Comparison of ENCODE assay signal across 8 cellular contexts in genomic region chr6:26285143-26286134, GRCh38.
A peak's percentile ranks its signal among the peaks of the same experiment; 100 is the strongest.
DNase-seq lines count a peak whose midpoint lies in the region; ATAC-seq and TF ChIP-seq lines count a peak whose summit lies in the region.

No MANE protein-coding gene starts in this region.

- DNase-seq in DMS53 treated with DMSO at 0.1 percent for 48 hours (lab: John Stamatoyannopoulos, UW; ENCODE audit: unreplicated experiment) (peak; percentile 97), KG1 (lab: John Stamatoyannopoulos, UW) (peak; percentile 99), Panc1 (ENCODE audit: low read depth, low spot score) (peak; percentile 100), esophagus muscularis mucosa (ENCODE audit: extremely low spot score) (peak; percentile 100)
- DNase-seq in activated T-cell treated with anti-CD3 and anti-CD28 coated beads, Interleukin-2, amount 50 U/mL, for 72 hours = peak; percentile 94 to 96
- DNase-seq in stimulated activated CD8-positive, alpha-beta memory T cell treated with anti-CD3 and anti-CD28 coated beads, Interleukin-7, amount 100 ng/mL, for 24 hours (ENCODE audit: low read depth) = peak; percentile 90

- peak overlapping the region; percentile 95 for H3K27ac ChIP-seq in Panc1 (ENCODE audit: low read length)
- H3K27ac ChIP-seq in esophagus muscularis mucosa (replicated peaks in 1 of 4) = peak overlapping the region; percentile 91 to 97 (median 94)
- peak overlapping the region; percentile 99 for H3K27ac ChIP-seq in muscle layer of duodenum (ENCODE audit: low read length)

- H3K36me3 ChIP-seq in Panc1 (ENCODE audit: control insufficient read depth, insufficient read depth, low read length) (no peaks in the 10 kb centered on the region), esophagus muscularis mucosa (peaks cover 0 to 7% (median 5%) of the 10 kb centered on the region in 4 donors), muscle layer of duodenum (ENCODE audit: control insufficient read depth in 1 of 2, insufficient read depth in 2 of 2, low read length in 2 of 2) (peaks cover 0 to 8% of the 10 kb centered on the region in 2 donors)

- peaks cover 3 to 4% of the 10 kb centered on the region in 2 donors for H3K36me3 Mint-ChIP-seq in activated T-cell treated with anti-CD3 and anti-CD28 coated beads, Interleukin-2, amount 50 U/mL, for 72 hours (ENCODE audit: insufficient read depth in 2 of 2)

- POLR2A ChIA-PET in Panc1 (lab: Charles Lee) = interaction anchor here (0.5 to 2.6 kb wide), 13 partner anchors 11 to 1533 kb away, joined by 3 to 23 read pairs (median 5); a partner anchor contains a TSS

- H3K4me1 Mint-ChIP-seq in activated T-cell treated with anti-CD3 and anti-CD28 coated beads, Interleukin-2, amount 50 U/mL, for 72 hours (ENCODE audit: low read depth) = peaks cover 38% of the 10 kb centered on the region

- no peaks in the 10 kb centered on the region for H3K27me3 Mint-ChIP-seq in activated T-cell treated with anti-CD3 and anti-CD28 coated beads, Interleukin-2, amount 50 U/mL, for 72 hours (ENCODE audit: low read depth)

- peaks cover 12% of the 10 kb centered on the region; the same call in 1 of the 2 replicates for H3K4me1 ChIP-seq in Panc1 (ENCODE audit: control insufficient read depth, insufficient read depth, low read length)
- peaks cover 7 to 27% (median 21%) of the 10 kb centered on the region in 4 donors for H3K4me1 ChIP-seq in esophagus muscularis mucosa
- H3K4me1 ChIP-seq in muscle layer of duodenum (ENCODE audit: control insufficient read depth in 1 of 2, insufficient read depth in 2 of 2, low read length in 2 of 2) = peaks cover 0 to 11% of the 10 kb centered on the region in 2 donors

- peak overlapping the region; percentile 100 for H3K27ac Mint-ChIP-seq in activated T-cell treated with anti-CD3 and anti-CD28 coated beads, Interleukin-2, amount 50 U/mL, for 72 hours

- intact Hi-C loops in Panc1 (cut with micrococcal nuclease; ENCODE audit: unreplicated experiment) = loop anchor here (2.0 to 10.0 kb wide), 2 partner anchors 69 to 101 kb away; a partner anchor contains a TSS
- intact Hi-C loops in esophagus muscularis mucosa (cut with DNase I) = loop anchor here (10.0 kb wide), 1 partner anchor 839 kb away; no protein-coding TSS in a partner anchor

- TF ChIP-seq POLR2A in esophagus muscularis mucosa (IDR thresholded peaks at IDR 0.05; ENCODE audit: low read depth) = no peak

- in situ Hi-C loops in Panc1 (cut with HindIII; ENCODE audit: low pct_unique_long_range_greater_than_20kb, low sequenced_read_pairs) = no loop called here

- CTCF ChIA-PET in Panc1 (lab: Charles Lee) = no interaction called here

- H3K9me3 Mint-ChIP-seq in activated T-cell treated with anti-CD3 and anti-CD28 coated beads, Interleukin-2, amount 50 U/mL, for 72 hours = peaks cover 0 to 2% of the 10 kb centered on the region in 2 donors

- H3K4me3 Mint-ChIP-seq in activated T-cell treated with anti-CD3 and anti-CD28 coated beads, Interleukin-2, amount 50 U/mL, for 72 hours = peak overlapping the region; percentile 88 to 95

- TSS peak; percentile 97 for BruUV-seq in Panc1 (replicated peaks; lab: Mats Ljungman, UMichigan)

- WGBS in esophagus muscularis mucosa = under 1% methylated on average over 38 of the region's 53 CpGs

- H3K27me3 ChIP-seq in Panc1 (ENCODE audit: control insufficient read depth, insufficient read depth, low read length) (no peaks in the 10 kb centered on the region), esophagus muscularis mucosa (no peaks in the 10 kb centered on the region), muscle layer of duodenum (ENCODE audit: low read depth, low read length) (no peaks in the 10 kb centered on the region)

- peaks cover 12% of the 10 kb centered on the region; the same call in 1 of the 2 replicates for H3K9me3 ChIP-seq in Panc1 (ENCODE audit: control insufficient read depth, insufficient read depth, low read depth, low read length)
- H3K9me3 ChIP-seq in esophagus muscularis mucosa = peaks cover 0 to 5% (median 0%) of the 10 kb centered on the region in 4 donors
- no peaks in the 10 kb centered on the region for H3K9me3 ChIP-seq in muscle layer of duodenum (ENCODE audit: control insufficient read depth in 1 of 2, low read length in 2 of 2)

- no peak for TF ChIP-seq EP300 in esophagus muscularis mucosa (IDR thresholded peaks at IDR 0.05)

- TF ChIP-seq CTCF in Panc1 (IDR thresholded peaks at IDR 0.05) (no peak), esophagus muscularis mucosa (IDR thresholded peaks at IDR 0.05) (no peak)

- H3K4me3 ChIP-seq in Panc1 (ENCODE audit: low read depth in 2 of 2, low read length in 2 of 2) (peak overlapping the region; percentile 66 to 96), esophagus muscularis mucosa (peak overlapping the region; percentile 62 to 80 (median 68)), muscle layer of duodenum (ENCODE audit: low read depth in 1 of 2, low read length in 2 of 2) (peak overlapping the region; percentile 87 to 92)

- ATAC-seq in GM21737 (IDR thresholded peaks at IDR 0.05; ENCODE audit: unreplicated experiment) (peak; percentile 60), Panc1 (peak; percentile 89)
- ATAC-seq in activated T-cell treated with anti-CD3 and anti-CD28 coated beads, Interleukin-2, amount 50 U/mL, for 72 hours (replicated peaks in 1 of 2) = peak; percentile 83 to 86

Comparison
In these comparisons a context has a peak if more than half of its experiments do, and no peak if none do; other contexts are left out.
1. Peak in every context shown above with its lines: DNase-seq, ATAC-seq, H3K4me3 ChIP-seq and H3K27ac ChIP-seq.